9 cellular contexts compared by ENCODE assay signal in the genomic region with DNA sequence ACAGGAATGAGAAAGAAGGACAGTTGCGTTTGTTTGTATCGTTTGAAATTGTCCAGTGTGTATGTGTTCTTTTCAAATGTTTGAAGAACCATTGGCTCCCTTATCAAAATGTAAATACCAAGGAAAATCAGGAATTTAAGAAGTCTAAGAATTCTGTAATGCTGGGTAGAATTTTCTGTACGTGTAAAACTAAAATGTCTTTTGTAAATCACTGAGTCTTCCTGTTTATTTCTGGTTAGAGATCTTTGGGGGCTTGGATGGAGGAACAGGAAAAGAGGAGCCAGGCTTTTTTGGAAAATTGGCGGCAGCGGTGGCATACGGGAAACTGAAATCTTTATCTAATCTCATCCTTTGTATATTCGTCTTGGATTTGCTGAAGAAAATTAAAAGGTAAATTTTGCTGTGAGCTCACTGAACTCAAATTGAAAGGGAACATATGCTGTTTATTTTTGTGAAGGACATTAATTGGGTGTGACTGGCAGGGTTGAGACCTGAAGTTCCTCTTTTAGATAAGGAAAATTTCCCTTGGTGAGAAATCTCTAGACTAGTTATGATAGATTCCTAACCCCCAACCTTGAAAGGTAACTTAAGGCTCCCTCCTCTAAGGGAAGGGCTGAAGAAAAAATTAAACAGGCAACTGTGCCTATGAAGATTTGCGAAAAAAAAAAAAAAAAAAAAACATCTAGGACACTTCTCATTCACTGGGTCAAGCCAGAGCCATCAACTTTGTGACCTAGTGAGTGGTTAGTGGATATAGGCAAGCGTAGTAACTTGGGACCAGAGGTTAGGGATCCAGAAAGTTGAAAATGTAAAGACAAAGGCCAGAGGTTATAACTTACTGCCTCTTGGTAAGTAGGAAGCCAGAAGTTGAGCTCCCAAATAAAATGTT. TPM values are rescaled to one million over a fixed set of nuclear protein-coding genes. Genes with fewer than 3 reads are reported as not detected.
DNase-seq lines count a peak whose midpoint lies in the region; ATAC-seq and TF ChIP-seq lines count a peak whose summit lies in the region.
"Had no signal": no experiment of that assay in that cellular context is flagged by ENCODE, and none has a peak within 500 bp of the region (broad histone marks: within the 10 kb centered on the region; RNA-seq: fewer than 3 reads in every experiment).

No MANE protein-coding gene starts in this region.

- peaks cover 0 to 14% of the 10 kb centered on the region in 2 donors for H3K4me1 ChIP-seq in left lung
- peaks cover 11% of the 10 kb centered on the region for H3K4me1 ChIP-seq in upper lobe of right lung

- TF ChIP-seq CTCF in left lung (IDR thresholded peaks at IDR 0.05) = no peak
- no peak for TF ChIP-seq CTCF in upper lobe of right lung (IDR thresholded peaks at IDR 0.05)

- H3K27me3 ChIP-seq in left lung (no peaks in the 10 kb centered on the region), upper lobe of right lung (no peaks in the 10 kb centered on the region)

- H3K27ac Mint-ChIP-seq in activated naive CD4-positive, alpha-beta T cell treated with anti-CD3 and anti-CD28 coated beads, Interleukin-2, amount 10 ng/mL, durations not matched to agents 7 days and 5 days = peak overlapping the region; percentile 94
- peak overlapping the region; percentile 92 for H3K27ac Mint-ChIP-seq in activated CD4-positive, alpha-beta memory T cell treated with anti-CD3 and anti-CD28 coated beads for 36 hours

- CTCF ChIA-PET in activated naive CD4-positive, alpha-beta T cell treated with anti-CD3 and anti-CD28 coated beads, Interleukin-2, amount 10 ng/mL, durations not matched to agents 7 days and 5 days (lab: Charles Lee) = interaction anchor here (1.0 to 3.8 kb wide), 7 partner anchors 20 to 397 kb away, joined by 3 to 73 read pairs (median 4); no protein-coding TSS in a partner anchor
- CTCF ChIA-PET in activated CD4-positive, alpha-beta memory T cell treated with anti-CD3 and anti-CD28 coated beads for 36 hours (lab: Charles Lee) = interaction anchor here (0.6 to 4.0 kb wide), 8 partner anchors 10 to 532 kb away, joined by 3 to 97 read pairs (median 4); a partner anchor contains a TSS

- H3K9me3 Mint-ChIP-seq in activated naive CD4-positive, alpha-beta T cell treated with anti-CD3 and anti-CD28 coated beads, Interleukin-2, amount 10 ng/mL, durations not matched to agents 7 days and 5 days = peaks cover 12% of the 10 kb centered on the region
- peaks cover 15% of the 10 kb centered on the region for H3K9me3 Mint-ChIP-seq in activated CD4-positive, alpha-beta memory T cell treated with anti-CD3 and anti-CD28 coated beads for 36 hours

- H3K9me3 ChIP-seq in left lung (peaks cover 0 to 19% of the 10 kb centered on the region in 2 donors), upper lobe of right lung (peaks cover 4% of the 10 kb centered on the region)

- peak overlapping the region in 1 of 2 donors; percentile 48 for H3K4me3 ChIP-seq in left lung
- peak overlapping the region; percentile 53 for H3K4me3 ChIP-seq in upper lobe of right lung

- ATAC-seq in left lung (peak; percentile 10), upper lobe of right lung (no peak), HG03460 (IDR thresholded peaks at IDR 0.05; ENCODE audit: unreplicated experiment) (no peak), left colon (no peak)

- H3K36me3 ChIP-seq in left lung = no peaks in the 10 kb centered on the region
- no peaks in the 10 kb centered on the region for H3K36me3 ChIP-seq in upper lobe of right lung

- H3K4me1 Mint-ChIP-seq in activated naive CD4-positive, alpha-beta T cell treated with anti-CD3 and anti-CD28 coated beads, Interleukin-2, amount 10 ng/mL, durations not matched to agents 7 days and 5 days = peaks cover 19% of the 10 kb centered on the region
- peaks cover 14% of the 10 kb centered on the region for H3K4me1 Mint-ChIP-seq in activated CD4-positive, alpha-beta memory T cell treated with anti-CD3 and anti-CD28 coated beads for 36 hours (ENCODE audit: low read depth)

- intact Hi-C loops in activated CD4-positive, alpha-beta memory T cell treated with anti-CD3 and anti-CD28 coated beads for 36 hours (cut with micrococcal nuclease) = loop anchor here (1.0 to 10.0 kb wide), 5 partner anchors 45 to 527 kb away; a partner anchor contains a TSS
- intact Hi-C loops in left lung (cut with DNase I) = no loop called here
- intact Hi-C loops in upper lobe of right lung (cut with DNase I) = no loop called here
- intact Hi-C loops in left colon (cut with DNase I, micrococcal nuclease) = loop anchor here in 1 of 2 donors (10.0 kb wide), 1 partner anchor 59 kb away; a partner anchor contains a TSS

- POLR2A ChIA-PET in activated CD4-positive, alpha-beta memory T cell treated with anti-CD3 and anti-CD28 coated beads for 36 hours (lab: Charles Lee) = interaction anchor here (0.6 kb wide), 1 partner anchor 136 kb away, joined by 3 read pairs; no protein-coding TSS in a partner anchor

- peak overlapping the region; percentile 84 for H3K4me3 Mint-ChIP-seq in activated naive CD4-positive, alpha-beta T cell treated with anti-CD3 and anti-CD28 coated beads, Interleukin-2, amount 10 ng/mL, durations not matched to agents 7 days and 5 days
- H3K4me3 Mint-ChIP-seq in activated CD4-positive, alpha-beta memory T cell treated with anti-CD3 and anti-CD28 coated beads for 36 hours = peak overlapping the region; percentile 79

- DNase-seq in activated naive CD4-positive, alpha-beta T cell treated with anti-CD3 and anti-CD28 coated beads, Interleukin-2, amount 10 ng/mL, durations not matched to agents 7 days and 5 days = no peak
- DNase-seq in activated naive CD4-positive, alpha-beta T cell treated with anti-CD3 and anti-CD28 coated beads, Interleukin-2, amount 50 U/mL, for 16 hours = no peak
- DNase-seq in activated CD4-positive, alpha-beta memory T cell treated with anti-CD3 and anti-CD28 coated beads for 36 hours = no peak
- no peak for DNase-seq in left lung
- DNase-seq in upper lobe of right lung = no peak
- DNase-seq in NCI-H69 (lab: John Stamatoyannopoulos, UW) = no peak
- no peak for DNase-seq in left colon

- H3K27me3 Mint-ChIP-seq in activated naive CD4-positive, alpha-beta T cell treated with anti-CD3 and anti-CD28 coated beads, Interleukin-2, amount 10 ng/mL, durations not matched to agents 7 days and 5 days = peaks cover 23% of the 10 kb centered on the region
- H3K27me3 Mint-ChIP-seq in activated CD4-positive, alpha-beta memory T cell treated with anti-CD3 and anti-CD28 coated beads for 36 hours = no peaks in the 10 kb centered on the region

- no peaks in the 10 kb centered on the region for H3K36me3 Mint-ChIP-seq in activated naive CD4-positive, alpha-beta T cell treated with anti-CD3 and anti-CD28 coated beads, Interleukin-2, amount 10 ng/mL, durations not matched to agents 7 days and 5 days
- H3K36me3 Mint-ChIP-seq in activated CD4-positive, alpha-beta memory T cell treated with anti-CD3 and anti-CD28 coated beads for 36 hours = peaks cover 6% of the 10 kb centered on the region

- H3K27ac ChIP-seq in left lung = peak overlapping the region; percentile 80 to 81
- H3K27ac ChIP-seq in upper lobe of right lung = peak overlapping the region; percentile 91

RNA-seq across cellular contexts. Expression of a gene that starts 10.8 kb away (rescaled TPM):
- total RNA-seq in activated CD4-positive, alpha-beta memory T cell treated with anti-CD3 and anti-CD28 coated beads for 36 hours = not detected
- total RNA-seq in left lung (under 1 TPM in 1 of 2 donors, not detected in 1; 0.18 TPM), upper lobe of right lung (not detected), left colon (1 to 10 TPM in 1 of 2 donors, under 1 TPM in 1; 0.67 to 2.1 TPM)
- total RNA-seq: skeletal muscle tissue had no signal

RNA-seq across cellular contexts. Expression of a gene that starts 39.8 kb away (rescaled TPM):
- not detected for total RNA-seq in activated CD4-positive, alpha-beta memory T cell treated with anti-CD3 and anti-CD28 coated beads for 36 hours
- total RNA-seq in left lung = under 1 TPM; 0.12 to 0.26 TPM
- 0.38 TPM for total RNA-seq in upper lobe of right lung
- total RNA-seq in left colon = not detected
- total RNA-seq: skeletal muscle tissue had no signal

RNA-seq across cellular contexts. Expression of a gene that starts 59.9 kb away (rescaled TPM):
- total RNA-seq in activated CD4-positive, alpha-beta memory T cell treated with anti-CD3 and anti-CD28 coated beads for 36 hours = not detected
- total RNA-seq in left lung (10 to 100 TPM in 1 of 2 donors, 1 to 10 TPM in 1; 7.9 to 12.0 TPM), upper lobe of right lung (6.9 TPM), left colon (100 to 1,000 TPM in 1 of 2 donors, 10 to 100 TPM in 1; 69.7 to 112 TPM)
- total RNA-seq: skeletal muscle tissue had no signal
